6 cellular contexts compared by ENCODE assay signal in the genomic region with DNA sequence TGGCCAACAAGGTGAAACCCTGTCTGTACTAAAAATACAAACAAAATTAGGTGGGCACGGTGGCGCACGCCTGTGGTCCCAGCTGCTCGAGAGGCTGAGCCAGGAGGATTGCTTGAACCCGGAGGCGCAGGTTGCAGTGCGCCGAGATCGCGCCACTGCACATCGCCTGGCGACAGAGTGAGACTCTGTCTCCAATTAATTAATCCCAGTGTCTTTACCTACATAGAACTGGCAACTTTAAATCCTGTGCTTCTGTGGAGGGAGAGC. TPM values are rescaled to one million over a fixed set of nuclear protein-coding genes. Genes with fewer than 3 reads are reported as not detected.
DNase-seq lines count a peak whose midpoint lies in the region; ATAC-seq and TF ChIP-seq lines count a peak whose summit lies in the region.

No MANE protein-coding gene starts in this region.

- H2AFZ ChIP-seq in neural cell (ENCODE audit: low read depth, low read length): no peak overlapping the region

- H3K36me3 ChIP-seq in neural cell (ENCODE audit: insufficient read depth, low read length): no peaks in the 10 kb centered on the region

- peak overlapping the region; percentile 99 for H3K9ac ChIP-seq in neural cell (ENCODE audit: low read length)

- H3K4me3 ChIP-seq in GM12865 (ENCODE audit: low read depth, low read length) (peak overlapping the region; percentile 90), neural cell (ENCODE audit: low read length) (peak overlapping the region; percentile 97)

- H3K9me3 ChIP-seq in neural cell (ENCODE audit: low read length): no peaks in the 10 kb centered on the region

- TF ChIP-seq CTCF in GM12865 (IDR thresholded peaks at IDR 0.05; ENCODE audit: insufficient read depth, low read depth, low read length, missing control alignments): no peak
- TF ChIP-seq CTCF in neural cell (IDR thresholded peaks at IDR 0.05; ENCODE audit: poor library complexity, severe bottlenecking): no peak

- H3K36me3 Mint-ChIP-seq in activated naive CD8-positive, alpha-beta T cell: no peaks in the 10 kb centered on the region

- ATAC-seq in GM18870 (IDR thresholded peaks at IDR 0.05; ENCODE audit: unreplicated experiment): no peak

- H3K27ac ChIP-seq in neural cell (ENCODE audit: low read length): peak overlapping the region; percentile 99

- DNase-seq in GM12865 (ENCODE audit: low read depth) (no peak), NAMALWA (ENCODE audit: low spot score) (no peak), DMS53 (lab: John Stamatoyannopoulos, UW) (no peak)

- H4K20me1 ChIP-seq in neural cell (ENCODE audit: insufficient read depth): no peaks in the 10 kb centered on the region

- H3K27me3 ChIP-seq in neural cell (ENCODE audit: insufficient read depth, low read depth, low read length): no peaks in the 10 kb centered on the region

- H3K9me2 ChIP-seq in neural cell (ENCODE audit: insufficient read depth, low read length): no peaks in the 10 kb centered on the region

- peaks cover 39% of the 10 kb centered on the region for H3K79me2 ChIP-seq in neural cell (replicated peaks; ENCODE audit: insufficient read depth, low read length)

- TF ChIP-seq EP300 in neural cell (conservative IDR thresholded peaks at IDR 0.05; ENCODE audit: poor library complexity, severe bottlenecking): no peak

- H3K9me3 Mint-ChIP-seq in activated naive CD8-positive, alpha-beta T cell (ENCODE audit: low read depth): no peaks in the 10 kb centered on the region

- H3F3A ChIP-seq in neural cell (ENCODE audit: insufficient read depth, low read length, poor library complexity, severe bottlenecking): no peaks in the 10 kb centered on the region

- H3K4me1 Mint-ChIP-seq in activated naive CD8-positive, alpha-beta T cell (ENCODE audit: low read depth): peaks cover 31% of the 10 kb centered on the region

- TF ChIP-seq RAD21 in neural cell (conservative IDR thresholded peaks at IDR 0.05): no peak

- H3K27ac Mint-ChIP-seq in activated naive CD8-positive, alpha-beta T cell: peak overlapping the region; percentile 98

- H3K27me3 Mint-ChIP-seq in activated naive CD8-positive, alpha-beta T cell: no peaks in the 10 kb centered on the region

- H3K4me3 Mint-ChIP-seq in activated naive CD8-positive, alpha-beta T cell: peak overlapping the region; percentile 94

- peak overlapping the region; percentile 89 for H3K4me2 ChIP-seq in neural cell (ENCODE audit: low read length)

TF ChIP-seq in neural cell, 6 proteins besides CTCF, POLR2A, EP300 and RAD21:
- TF ChIP-seq SMC3 (conservative IDR thresholded peaks at IDR 0.05; ENCODE audit: poor library complexity): no peak
- TF ChIP-seq TAF1 (IDR thresholded peaks at IDR 0.05; ENCODE audit: low read depth): no peak
- no peak for TF ChIP-seq POLR2AphosphoS5 (IDR thresholded peaks at IDR 0.05)
- no peak for TF ChIP-seq MXI1 (conservative IDR thresholded peaks at IDR 0.05; ENCODE audit: poor library complexity, severe bottlenecking)

RNA-seq across cellular contexts. Expression of a gene that starts 1.5 kb away (rescaled TPM):
- 513 and 520 TPM in 2 replicates for polyA plus RNA-seq in neural cell
- 148 and 152 TPM in 2 replicates for polyA minus RNA-seq in neural cell

RNA-seq across cellular contexts. Expression of a gene that starts 8.7 kb away (rescaled TPM):
- polyA plus RNA-seq in neural cell: not detected in 2 replicates
- polyA minus RNA-seq in neural cell: not detected in 2 replicates

RNA-seq across cellular contexts. Expression of a gene that starts 19.6 kb away (rescaled TPM):
- not detected in 2 replicates for polyA plus RNA-seq in neural cell
- polyA minus RNA-seq in neural cell: not detected in 2 replicates

RNA-seq across cellular contexts. Expression of a gene that starts 26.2 kb away (rescaled TPM):
- 40.0 and 58.2 TPM in 2 replicates for polyA plus RNA-seq in neural cell
- polyA minus RNA-seq in neural cell: 58.7 and 80.2 TPM in 2 replicates

RNA-seq across cellular contexts. Expression of a gene that starts 38.4 kb away (rescaled TPM):
- not detected in 2 replicates for polyA plus RNA-seq in neural cell
- not detected in 2 replicates for polyA minus RNA-seq in neural cell
